Comparison of ENCODE assay signal across 11 cellular contexts in genomic region chr2:205975082-205975949, GRCh38.
A peak's percentile ranks its signal among the peaks of the same experiment; 100 is the strongest.
DNase-seq lines count a peak whose midpoint lies in the region; ATAC-seq and TF ChIP-seq lines count a peak whose summit lies in the region.
"Had no signal": no experiment of that assay in that cellular context is flagged by ENCODE, and none has a peak within 500 bp of the region (broad histone marks: within the 10 kb centered on the region; RNA-seq: fewer than 3 reads in every experiment).

No MANE protein-coding gene starts in this region.

- no peak for ATAC-seq in activated CD8-positive, alpha-beta memory T cell treated with anti-CD3 and anti-CD28 coated beads, Interleukin-2, amount 10 ng/mL, durations not matched to agents 7 days and 5 days

- H3K4me1 ChIP-seq in HUES48 (ENCODE audit: control insufficient read depth, insufficient read depth, low read length) (peaks cover 5% of the 10 kb centered on the region), sigmoid colon (peaks cover 0 to 19% (median 10%) of the 10 kb centered on the region in 4 donors)

- H3K27me3 Mint-ChIP-seq in activated CD8-positive, alpha-beta memory T cell treated with anti-CD3 and anti-CD28 coated beads, Interleukin-2, amount 10 ng/mL, durations not matched to agents 7 days and 5 days, result peaks cover 15% of the 10 kb centered on the region

- 10 to 49% methylated on average over 5 of the region's 5 CpGs for WGBS in sigmoid colon, 2 donors

- no peaks in the 10 kb centered on the region for H3K36me3 Mint-ChIP-seq in activated CD8-positive, alpha-beta memory T cell treated with anti-CD3 and anti-CD28 coated beads, Interleukin-2, amount 10 ng/mL, durations not matched to agents 7 days and 5 days

- TF ChIP-seq CTCF in coronary artery (IDR thresholded peaks at IDR 0.05) (no peak), sigmoid colon (IDR thresholded peaks at IDR 0.05) (no peak)

- CTCF ChIA-PET in activated CD8-positive, alpha-beta memory T cell treated with anti-CD3 and anti-CD28 coated beads, Interleukin-2, amount 10 ng/mL, durations not matched to agents 7 days and 5 days (lab: Charles Lee), result no interaction called here

- intact Hi-C loops in sigmoid colon (cut with DNase I), result no loop called here

- TF ChIP-seq EP300 in sigmoid colon (IDR thresholded peaks at IDR 0.05), result no peak

- no peaks in the 10 kb centered on the region for H3K4me1 Mint-ChIP-seq in activated CD8-positive, alpha-beta memory T cell treated with anti-CD3 and anti-CD28 coated beads, Interleukin-2, amount 10 ng/mL, durations not matched to agents 7 days and 5 days
- H3K4me1 Mint-ChIP-seq: neural crest cell had no signal

- H3K4me3 ChIP-seq in HUES48 (ENCODE audit: low read depth, low read length), result no peak overlapping the region
- H3K4me3 ChIP-seq in coronary artery, result no peak overlapping the region
- no peak overlapping the region for H3K4me3 ChIP-seq in sigmoid colon

- H3K4me3 Mint-ChIP-seq in activated CD8-positive, alpha-beta memory T cell treated with anti-CD3 and anti-CD28 coated beads, Interleukin-2, amount 10 ng/mL, durations not matched to agents 7 days and 5 days, result no peak overlapping the region
- H3K4me3 Mint-ChIP-seq: neural crest cell had no signal

- H3K9me3 Mint-ChIP-seq in activated CD8-positive, alpha-beta memory T cell treated with anti-CD3 and anti-CD28 coated beads, Interleukin-2, amount 10 ng/mL, durations not matched to agents 7 days and 5 days (ENCODE audit: low read depth), result no peaks in the 10 kb centered on the region

- DNase-seq in activated CD8-positive, alpha-beta memory T cell treated with anti-CD3 and anti-CD28 coated beads, Interleukin-2, amount 10 ng/mL, durations not matched to agents 7 days and 5 days, result peak; percentile 21
- DNase-seq in activated CD8-positive, alpha-beta memory T cell treated with anti-CD3 and anti-CD28 coated beads for 24 hours, result no peak
- DNase-seq in glomerular visceral epithelial cell (ENCODE audit: extremely low spot score), result peak; percentile 58
- DNase-seq in UCSD-AML1 (lab: John Stamatoyannopoulos, UW; ENCODE audit: unreplicated experiment), result no peak
- no peak for DNase-seq in coronary artery (ENCODE audit: low spot score)
- DNase-seq in NCI-H1048 (lab: John Stamatoyannopoulos, UW), result no peak
- DNase-seq in sigmoid colon, result no peak
- DNase-seq: KBM-7, SIG-M5 had no signal

- no peak overlapping the region for H3K9ac ChIP-seq in HUES48 (ENCODE audit: low read depth, low read length)

- no peak for TF ChIP-seq POLR2A in sigmoid colon (IDR thresholded peaks at IDR 0.05)

- no peaks in the 10 kb centered on the region for H3K36me3 ChIP-seq in HUES48 (ENCODE audit: control insufficient read depth, insufficient read depth, low read length)
- H3K36me3 ChIP-seq in sigmoid colon, result no peaks in the 10 kb centered on the region

- H3K9me3 ChIP-seq in HUES48 (ENCODE audit: control insufficient read depth, insufficient read depth, low read length) (no peaks in the 10 kb centered on the region), sigmoid colon (no peaks in the 10 kb centered on the region)

- H3K27ac ChIP-seq in HUES48 (ENCODE audit: low read depth, low read length), result peak overlapping the region; percentile 11
- H3K27ac ChIP-seq in coronary artery, result no peak overlapping the region
- H3K27ac ChIP-seq in sigmoid colon, result peak overlapping the region in 2 of 4 donors; percentile 27 to 28

- H3K27me3 ChIP-seq in HUES48 (ENCODE audit: control insufficient read depth, insufficient read depth, low read length) (no peaks in the 10 kb centered on the region), sigmoid colon (no peaks in the 10 kb centered on the region)

- no peak overlapping the region for H3K27ac Mint-ChIP-seq in activated CD8-positive, alpha-beta memory T cell treated with anti-CD3 and anti-CD28 coated beads, Interleukin-2, amount 10 ng/mL, durations not matched to agents 7 days and 5 days

Comparison
In these comparisons a context has a peak if more than half of its experiments do, and no peak if none do; other contexts are left out.
1. DNase-seq: peak in activated CD8-positive, alpha-beta memory T cell treated with anti-CD3 and anti-CD28 coated beads, Interleukin-2, amount 10 ng/mL, durations not matched to agents 7 days and 5 days (single experiment) and glomerular visceral epithelial cell (single experiment); none in activated CD8-positive, alpha-beta memory T cell treated with anti-CD3 and anti-CD28 coated beads for 24 hours (single experiment), UCSD-AML1 (single experiment), coronary artery (single experiment), NCI-H1048 (single experiment) and sigmoid colon (single experiment).